14 cellular contexts compared by ENCODE assay signal in the genomic region with DNA sequence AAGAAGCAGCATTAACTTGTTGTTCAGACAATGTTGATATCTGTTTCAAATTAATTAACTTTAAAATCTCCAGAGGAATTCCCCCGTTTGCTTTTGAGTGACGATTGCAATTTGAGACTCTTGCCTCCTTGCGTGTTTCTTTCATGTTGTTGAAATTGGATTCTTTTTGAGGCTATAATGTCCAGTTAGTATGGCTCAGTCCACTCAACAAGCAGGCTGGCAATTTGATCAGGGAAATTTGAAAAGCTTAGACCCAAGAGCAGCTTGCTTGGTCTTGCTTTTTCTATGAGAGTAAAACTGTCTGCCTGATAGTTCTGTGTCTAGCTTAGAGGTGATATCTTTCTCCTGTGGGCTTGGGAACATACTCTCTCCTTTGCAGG. TPM values are rescaled to one million over a fixed set of nuclear protein-coding genes. Genes with fewer than 3 reads are reported as not detected.
DNase-seq lines count a peak whose midpoint lies in the region; TF ChIP-seq lines count a peak whose summit lies in the region.
"Had no signal": no experiment of that assay in that cellular context is flagged by ENCODE, and none has a peak within 500 bp of the region (broad histone marks: within the 10 kb centered on the region; RNA-seq: fewer than 3 reads in every experiment).

No MANE protein-coding gene starts in this region.

- no peak overlapping the region for H3K27ac ChIP-seq in effector memory CD4-positive, alpha-beta T cell (ENCODE audit: insufficient read depth, low read length, poor library complexity, severe bottlenecking)
- H3K27ac ChIP-seq in spleen, result peak overlapping the region in 1 of 8 donors; percentile 29
- H3K27ac ChIP-seq: A549, gastroesophageal sphincter, lower lobe of right lung had no signal

- H3K4me3 Mint-ChIP-seq in activated CD4-positive, alpha-beta T cell treated with anti-CD3 and anti-CD28 coated beads, Interleukin-2, amount 10 ng/mL, durations not matched to agents 24 days and 14 days, result peak overlapping the region; percentile 98
- H3K4me3 Mint-ChIP-seq in neural crest cell, result peak overlapping the region; percentile 97

- H3K9ac ChIP-seq in Loucy (ENCODE audit: low read depth, low read length, poor library complexity, severe bottlenecking), result no peak overlapping the region

- no peaks in the 10 kb centered on the region for H3K9me2 ChIP-seq in Loucy (replicated peaks; ENCODE audit: low read depth, low read length)

- no peak for TF ChIP-seq POLR2A in spleen (IDR thresholded peaks at IDR 0.05)

- H3K27me3 ChIP-seq in Loucy (ENCODE audit: insufficient read depth, low read length, poor library complexity, severe bottlenecking), result no peaks in the 10 kb centered on the region
- no peaks in the 10 kb centered on the region for H3K27me3 ChIP-seq in effector memory CD4-positive, alpha-beta T cell (replicated peaks; ENCODE audit: control insufficient read depth, insufficient read depth, low read length, poor library complexity, severe bottlenecking)
- no peaks in the 10 kb centered on the region for H3K27me3 ChIP-seq in spleen (replicated peaks in 1 of 7)
- H3K27me3 ChIP-seq: gastroesophageal sphincter had no signal

- H3K4me3 ChIP-seq in Loucy (ENCODE audit: low read length, poor library complexity, severe bottlenecking) (peak overlapping the region; percentile 93), spleen (peak overlapping the region in 1 of 8 donors; percentile 79)
- peak overlapping the region; percentile 10 for H3K4me3 ChIP-seq in effector memory CD4-positive, alpha-beta T cell (ENCODE audit: insufficient read depth, low read depth, low read length, poor library complexity, severe bottlenecking)
- H3K4me3 ChIP-seq: A549, gastroesophageal sphincter had no signal

- 64 to 81% (median 76%) methylated on average over 3 of the region's 3 CpGs for WGBS in spleen, 5 donors

- H3K9me3 Mint-ChIP-seq in activated CD4-positive, alpha-beta T cell treated with anti-CD3 and anti-CD28 coated beads, Interleukin-2, amount 10 ng/mL, durations not matched to agents 24 days and 14 days, result no peaks in the 10 kb centered on the region
- no peaks in the 10 kb centered on the region for H3K9me3 Mint-ChIP-seq in neural crest cell

- no peaks in the 10 kb centered on the region for H3K9me3 ChIP-seq in Loucy (ENCODE audit: insufficient read depth, low read depth, low read length)
- H3K9me3 ChIP-seq in effector memory CD4-positive, alpha-beta T cell (ENCODE audit: control insufficient read depth, low read length), result no peaks in the 10 kb centered on the region
- H3K9me3 ChIP-seq in spleen, result no peaks in the 10 kb centered on the region
- H3K9me3 ChIP-seq: A549, gastroesophageal sphincter, lower lobe of right lung had no signal

- intact Hi-C loops in activated CD4-positive, alpha-beta T cell treated with anti-CD3 and anti-CD28 coated beads, Interleukin-2, amount 10 ng/mL, durations not matched to agents 24 days and 14 days (cut with micrococcal nuclease), result loop anchor here (5.0 to 10.0 kb wide), 4 partner anchors 108 to 659 kb away; a partner anchor contains a TSS
- intact Hi-C loops in spleen (cut with DNase I; ENCODE audit: low total_unique reads), result loop anchor here (10.0 kb wide), 1 partner anchor 72 kb away; a partner anchor contains a TSS

- H3K36me3 ChIP-seq in Loucy (ENCODE audit: insufficient read depth, low read length) (no peaks in the 10 kb centered on the region), spleen (peaks cover 0 to 24% (median 3%) of the 10 kb centered on the region in 6 donors)
- no peaks in the 10 kb centered on the region for H3K36me3 ChIP-seq in effector memory CD4-positive, alpha-beta T cell (ENCODE audit: control insufficient read depth, insufficient read depth, low read length)

- H2AFZ ChIP-seq in Loucy (ENCODE audit: low read length), result no peak overlapping the region

- H3K4me2 ChIP-seq in Loucy (ENCODE audit: low read depth, low read length, poor library complexity, severe bottlenecking), result peak overlapping the region; percentile 91

- peaks cover 29% of the 10 kb centered on the region for H3K79me2 ChIP-seq in Loucy (ENCODE audit: insufficient read depth, low read length)

- peaks cover 41% of the 10 kb centered on the region for H4K20me1 ChIP-seq in Loucy (ENCODE audit: insufficient read depth, low read length, poor library complexity, severe bottlenecking)

- H3K27me3 Mint-ChIP-seq in activated CD4-positive, alpha-beta T cell treated with anti-CD3 and anti-CD28 coated beads, Interleukin-2, amount 10 ng/mL, durations not matched to agents 24 days and 14 days, result no peaks in the 10 kb centered on the region
- H3K27me3 Mint-ChIP-seq in neural crest cell (ENCODE audit: low read depth), result no peaks in the 10 kb centered on the region

- DNase-seq in activated CD4-positive, alpha-beta T cell treated with anti-CD3 and anti-CD28 coated beads, Interleukin-2, amount 10 ng/mL, durations not matched to agents 24 days and 14 days, result no peak
- no peak for DNase-seq in activated CD4-positive, alpha-beta T cell treated with anti-CD3 and anti-CD28 coated beads, Interleukin-2, amount 50 U/mL, for 48 hours
- no peak for DNase-seq in effector memory CD4-positive, alpha-beta T cell
- DNase-seq in neural crest cell (ENCODE audit: low read depth, low spot score) (no peak), spleen (no peak), NCI-H146 (lab: John Stamatoyannopoulos, UW) (no peak), NCI-H69 (lab: John Stamatoyannopoulos, UW) (no peak)
- DNase-seq: activated CD4-positive, CD25-positive, alpha-beta regulatory T cell; DMS53; lower lobe of right lung; NCI-H1092 treated with DMSO at 0.1 percent for 48 hours had no signal

- no peak overlapping the region for H3K27ac Mint-ChIP-seq in activated CD4-positive, alpha-beta T cell treated with anti-CD3 and anti-CD28 coated beads, Interleukin-2, amount 10 ng/mL, durations not matched to agents 24 days and 14 days
- no peak overlapping the region for H3K27ac Mint-ChIP-seq in neural crest cell (ENCODE audit: unreplicated experiment)

- TF ChIP-seq CTCF in Loucy (conservative IDR thresholded peaks at IDR 0.05; ENCODE audit: low read length) (no peak), neural crest cell (conservative IDR thresholded peaks at IDR 0.05) (no peak), spleen (IDR thresholded peaks at IDR 0.05 in 8 of 11, conservative IDR thresholded peaks at IDR 0.05 in 3 of 11) (no peak)

- peaks cover 42% of the 10 kb centered on the region for H3K36me3 Mint-ChIP-seq in activated CD4-positive, alpha-beta T cell treated with anti-CD3 and anti-CD28 coated beads, Interleukin-2, amount 10 ng/mL, durations not matched to agents 24 days and 14 days (ENCODE audit: low read depth)
- H3K36me3 Mint-ChIP-seq in neural crest cell (ENCODE audit: low read depth), result peaks cover 10% of the 10 kb centered on the region

- H3K4me1 Mint-ChIP-seq in activated CD4-positive, alpha-beta T cell treated with anti-CD3 and anti-CD28 coated beads, Interleukin-2, amount 10 ng/mL, durations not matched to agents 24 days and 14 days, result peaks cover 62% of the 10 kb centered on the region
- H3K4me1 Mint-ChIP-seq in neural crest cell, result peaks cover 71% of the 10 kb centered on the region

- H3F3A ChIP-seq in Loucy (ENCODE audit: low read depth), result peaks cover 19% of the 10 kb centered on the region; the same call in 1 of the 2 replicates

- H3K4me1 ChIP-seq in Loucy (ENCODE audit: insufficient read depth, low read length, poor library complexity, severe bottlenecking), result peaks cover 36% of the 10 kb centered on the region
- peaks cover 28% of the 10 kb centered on the region for H3K4me1 ChIP-seq in effector memory CD4-positive, alpha-beta T cell (ENCODE audit: control insufficient read depth, insufficient read depth, low read length, poor library complexity, severe bottlenecking)
- peaks cover 36 to 85% (median 64%) of the 10 kb centered on the region in 6 donors for H3K4me1 ChIP-seq in spleen

RNA-seq across cellular contexts. Expression of a gene that starts 2.0 kb away (rescaled TPM):
- 31.1 and 33.9 TPM in 2 replicates for total RNA-seq in activated CD4-positive, alpha-beta T cell treated with anti-CD3 and anti-CD28 coated beads, Interleukin-2, amount 10 ng/mL, durations not matched to agents 24 days and 14 days
- total RNA-seq in neural crest cell (65.3 and 66.5 TPM in 2 replicates), spleen (10 to 100 TPM; 14.5 to 25.2 (median 16.3) TPM)
- 1 to 10 TPM; 3.5 to 7.8 (median 4.7) TPM for polyA plus RNA-seq in spleen
